ENCODE assay signal across 8 cellular contexts in genomic region chr11:68659158-68659921, GRCh38.
A peak's percentile ranks its signal among the peaks of the same experiment; 100 is the strongest.
DNase-seq lines count a peak whose midpoint lies in the region; ATAC-seq, FAIRE-seq and TF ChIP-seq lines count a peak whose summit lies in the region.

No MANE protein-coding gene starts in this region.

- H3K4me3 ChIP-seq in AG09309 (ENCODE audit: control insufficient read depth, low read depth, low read length), result no peak overlapping the region
- no peak overlapping the region for H3K4me3 ChIP-seq in astrocyte of the spinal cord (ENCODE audit: low read depth, low read length)

- ATAC-seq in GM21447 (IDR thresholded peaks at IDR 0.05; ENCODE audit: unreplicated experiment), result no peak

- no peak for FAIRE-seq in GM19239 (lab: Jason Lieb, UNC)

- in situ Hi-C loops in astrocyte of the spinal cord (cut with HindIII; ENCODE audit: low sequenced_read_pairs), result no loop called here

- peak; percentile 81 for DNase-seq in AG09309 (ENCODE audit: low read depth)
- DNase-seq in NCI-H1436 (lab: John Stamatoyannopoulos, UW), result peak; percentile 95
- peak; percentile 98 for DNase-seq in astrocyte of the spinal cord (ENCODE audit: low read depth, low spot score)
- DNase-seq in left kidney (ENCODE audit: low read depth, low spot score), result peak; percentile 69
- no peak for DNase-seq in SW 1271 (lab: John Stamatoyannopoulos, UW)
- no peak for DNase-seq in GM19239 (ENCODE audit: insufficient read length, low spot score)
- no peak for DNase-seq in SIG-M5 (lab: John Stamatoyannopoulos, UW)

- TF ChIP-seq CTCF in AG09309 (IDR thresholded peaks at IDR 0.05; ENCODE audit: control insufficient read depth, insufficient read depth, low read depth, low read length, missing control alignments), result no peak
- no peak for TF ChIP-seq CTCF in astrocyte of the spinal cord (IDR thresholded peaks at IDR 0.05; ENCODE audit: low read depth, low read length)

Comparison
In these comparisons a context has a peak if more than half of its experiments do, and no peak if none do; other contexts are left out.
1. DNase-seq: peak in AG09309 (single experiment), NCI-H1436 (single experiment), astrocyte of the spinal cord (single experiment) and left kidney (single experiment); none in SW 1271 (0 of 2), GM19239 (single experiment) and SIG-M5 (single experiment).